28 cellular contexts compared by ENCODE assay signal in the genomic region with DNA sequence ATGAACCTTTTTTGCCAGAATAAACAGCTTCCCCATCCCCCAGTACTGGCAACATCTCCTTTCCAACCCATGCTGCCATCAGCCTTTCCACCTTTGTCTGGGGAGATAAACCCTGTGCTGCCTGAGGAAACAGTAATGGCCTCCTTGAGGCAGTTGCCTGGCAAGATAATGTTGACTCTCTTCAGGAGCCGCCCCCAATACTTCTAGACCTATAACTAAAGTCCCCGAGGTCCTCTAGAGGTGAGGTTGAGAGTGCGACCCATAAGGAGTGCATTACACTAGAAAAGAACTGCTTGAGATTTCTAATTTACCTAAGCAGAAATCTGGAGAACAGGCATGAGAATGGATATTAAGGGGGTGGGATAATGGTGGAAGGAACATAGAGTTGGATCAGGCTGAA.
"Had no signal": no experiment of that assay in that cellular context is flagged by ENCODE, and none has a peak within 500 bp of the region (broad histone marks: within the 10 kb centered on the region; RNA-seq: fewer than 3 reads in every experiment).

No MANE protein-coding gene starts in this region.

- ATAC-seq: effector memory CD8-positive, alpha-beta T cell; heart left ventricle; mucosa of descending colon; natural killer cell treated with Interleukin-12 subunit alpha and Interleukin-12 subunit beta and Interleukin-15 and Interleukin-18, amount 100 ng/mL, for 72 hours; right cardiac atrium; stimulated activated naive B cell treated with anti-CD40 and anti-IgM and Interleukin-4, amounts not matched to agents 10 μg/mL and 1 μg/mL and 100 μg/mL, for 72 hours; upper lobe of right lung had no signal

- H3K36me3 ChIP-seq: ascending aorta, cardiac muscle cell, heart left ventricle, left ventricle myocardium inferior, stomach, thyroid gland, upper lobe of right lung had no signal

- H3K27me3 ChIP-seq: ascending aorta, cardiac muscle cell, dorsolateral prefrontal cortex, heart left ventricle, stomach, thyroid gland, upper lobe of right lung had no signal

- DNase-seq: activated CD4-positive, alpha-beta memory T cell treated with anti-CD3 and anti-CD28 coated beads, Interleukin-2, amount 10 ng/mL, durations not matched to agents 7 days and 5 days; activated CD4-positive, alpha-beta T cell treated with anti-CD3 and anti-CD28 coated beads for 1 hour; activated CD4-positive, alpha-beta T cell treated with anti-CD3 and anti-CD28 coated beads, Interleukin-2, amount 10 ng/mL, durations not matched to agents 7 days and 5 days; activated CD8-positive, alpha-beta memory T cell treated with anti-CD3 and anti-CD28 coated beads, Interleukin-2, amount 50 U/mL, for 48 hours; activated gamma-delta T cell; activated naive CD4-positive, alpha-beta T cell treated with anti-CD3 and anti-CD28 coated beads, Interleukin-2, amount 10 ng/mL, durations not matched to agents 7 days and 5 days; activated naive CD8-positive, alpha-beta T cell treated with anti-CD3 and anti-CD28 coated beads, Interleukin-2, amount 10 ng/mL, durations not matched to agents 7 days and 5 days; activated T-cell treated with anti-CD3 and anti-CD28 coated beads, Interleukin-2, amount 50 U/mL, for 24 hours; dorsolateral prefrontal cortex; effector memory CD8-positive, alpha-beta T cell; heart left ventricle; hypothalamus; left ventricle myocardium inferior; mucosa of descending colon; posterior cingulate gyrus; right cardiac atrium; stimulated activated CD4-positive, alpha-beta T cell treated with anti-CD3 and anti-CD28 coated beads, Interleukin-15, amount 100 ng/mL, for 24 hours; stimulated activated CD4-positive, alpha-beta T cell treated with anti-CD3 and anti-CD28 coated beads, Interleukin-2, amount 100 ng/mL, for 24 hours; stimulated activated naive B cell treated with anti-CD40 and anti-IgM and Interleukin-4, amounts not matched to agents 10 μg/mL and 1 μg/mL and 100 μg/mL, for 72 hours; stomach; T-helper 9 cell; thyroid gland; upper lobe of right lung had no signal

- H3K4me1 ChIP-seq: ascending aorta, heart left ventricle, left ventricle myocardium inferior, stomach, thyroid gland, upper lobe of right lung had no signal

- H3K9me3 ChIP-seq: ascending aorta, heart left ventricle, thyroid gland, upper lobe of right lung had no signal

- H3K27ac ChIP-seq: ascending aorta, cardiac muscle cell, coronary artery, dorsolateral prefrontal cortex, heart left ventricle, left ventricle myocardium inferior, stomach, thyroid gland, upper lobe of right lung had no signal

- H3K4me3 ChIP-seq: ascending aorta, cardiac muscle cell, coronary artery, dorsolateral prefrontal cortex, heart left ventricle, left ventricle myocardium inferior, lung, mucosa of descending colon, stomach, thyroid gland, upper lobe of right lung had no signal
